In the genomic region with DNA sequence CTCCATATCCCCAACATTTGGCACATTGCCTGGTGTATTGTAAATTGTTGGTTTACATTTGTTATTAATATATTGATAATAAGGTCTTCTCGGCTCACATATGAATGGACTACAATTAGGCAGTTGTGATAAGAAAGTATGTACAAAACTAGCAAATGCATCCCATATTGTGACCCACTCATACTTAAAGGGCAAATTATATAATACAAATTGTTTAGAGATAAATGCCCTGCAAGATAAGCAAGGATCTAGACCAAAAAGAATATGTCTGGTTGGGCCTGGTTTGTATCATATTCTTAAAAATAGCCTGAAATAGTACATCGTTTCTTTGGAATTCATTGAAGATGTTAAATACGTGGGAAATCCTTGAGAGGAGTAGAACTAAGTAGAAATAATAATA, we compare ENCODE assay signal across 26 cellular contexts.
"Had no signal": no experiment of that assay in that cellular context is flagged by ENCODE, and none has a peak within 500 bp of the region (broad histone marks: within the 10 kb centered on the region; RNA-seq: fewer than 3 reads in every experiment).

No MANE protein-coding gene starts in this region.

- ATAC-seq: stimulated activated effector memory CD8-positive, alpha-beta T cell treated with anti-CD3 and anti-CD28 coated beads, Interleukin-12 subunit alpha, Interleukin-12 subunit beta, amount 100 ng/mL, for 72 hours; stimulated activated memory B cell treated with anti-CD40 and anti-IgM and Interleukin-4, amounts not matched to agents 10 μg/mL and 1 μg/mL and 100 μg/mL, for 72 hours; stimulated activated naive B cell treated with anti-CD40 and anti-IgM and Interleukin-4, amounts not matched to agents 10 μg/mL and 1 μg/mL and 100 μg/mL, for 72 hours; stimulated activated naive CD8-positive, alpha-beta T cell treated with anti-CD3 and anti-CD28 coated beads, Interleukin-15, amount 100 ng/mL, for 72 hours; stimulated activated naive CD8-positive, alpha-beta T cell treated with anti-CD3 and anti-CD28 coated beads, Interleukin-15, Interleukin-2, amounts not matched to agents 100 U/mL and 50 U/mL, for 24 hours; upper lobe of right lung had no signal

- H3K4me1 ChIP-seq: stomach, suprapubic skin, testis, thyroid gland, tibial artery, tibial nerve, transverse colon, upper lobe of left lung, upper lobe of right lung, uterus, vagina had no signal

- H3K4me3 ChIP-seq: stomach, suprapubic skin, testis, thoracic aorta, thyroid gland, tibial artery, tibial nerve, transverse colon, upper lobe of left lung, upper lobe of right lung, uterus, vagina had no signal

- H3K36me3 ChIP-seq: stomach, suprapubic skin, thoracic aorta, thyroid gland, tibial artery, tibial nerve, transverse colon, upper lobe of left lung, upper lobe of right lung, uterus, vagina had no signal

- H3K9me3 ChIP-seq: stomach, testis, thoracic aorta, thyroid gland, tibial artery, transverse colon, upper lobe of left lung, upper lobe of right lung, uterus, vagina had no signal

- H3K27me3 ChIP-seq: stomach, suprapubic skin, testis, thyroid gland, tibial artery, tibial nerve, transverse colon, upper lobe of left lung, upper lobe of right lung, uterus, vagina had no signal

- DNase-seq: stimulated activated CD4-positive, alpha-beta T cell treated with anti-CD3 and anti-CD28 coated beads, Interleukin-2, amount 100 ng/mL, for 48 hours; stimulated activated CD4-positive, alpha-beta T cell treated with anti-CD3 and anti-CD28 coated beads, Interleukin-4, amount 100 ng/mL, for 1 hour; stimulated activated CD4-positive, alpha-beta T cell treated with anti-CD3 and anti-CD28 coated beads, Interleukin-4, amount 100 ng/mL, for 24 hours; stimulated activated CD4-positive, alpha-beta T cell treated with anti-CD3 and anti-CD28 coated beads, Interleukin-4, amount 100 ng/mL, for 4 hours; stimulated activated CD8-positive, alpha-beta memory T cell treated with anti-CD3 and anti-CD28 coated beads, Interleukin-4, amount 100 ng/mL, for 48 hours; stimulated activated naive B cell treated with anti-CD40 and anti-IgM and Interleukin-4, amounts not matched to agents 10 μg/mL and 1 μg/mL and 100 μg/mL, for 72 hours; stimulated activated naive CD4-positive, alpha-beta T cell; stimulated activated naive CD4-positive, alpha-beta T cell treated with Interleukin-2 at 50 U/mL for 16 hours; stimulated activated naive CD8-positive, alpha-beta T cell treated with anti-CD3 and anti-CD28 coated beads, Interleukin-15, amount 100 ng/mL, for 72 hours; stimulated activated naive CD8-positive, alpha-beta T cell treated with anti-CD3 and anti-CD28 coated beads, Interleukin-15, Interleukin-2, amounts not matched to agents 100 U/mL and 50 U/mL, for 24 hours; stomach; substantia nigra; testis; thyroid gland; tibial artery; transverse colon; trophoblast cell; upper lobe of right lung; uterus had no signal

- H3K27ac ChIP-seq: stomach, suprapubic skin, testis, thoracic aorta, thyroid gland, tibial artery, tibial nerve, transverse colon, upper lobe of left lung, upper lobe of right lung, uterus, vagina had no signal
